Comparison of ENCODE assay signal across 17 cellular contexts in the genomic region with DNA sequence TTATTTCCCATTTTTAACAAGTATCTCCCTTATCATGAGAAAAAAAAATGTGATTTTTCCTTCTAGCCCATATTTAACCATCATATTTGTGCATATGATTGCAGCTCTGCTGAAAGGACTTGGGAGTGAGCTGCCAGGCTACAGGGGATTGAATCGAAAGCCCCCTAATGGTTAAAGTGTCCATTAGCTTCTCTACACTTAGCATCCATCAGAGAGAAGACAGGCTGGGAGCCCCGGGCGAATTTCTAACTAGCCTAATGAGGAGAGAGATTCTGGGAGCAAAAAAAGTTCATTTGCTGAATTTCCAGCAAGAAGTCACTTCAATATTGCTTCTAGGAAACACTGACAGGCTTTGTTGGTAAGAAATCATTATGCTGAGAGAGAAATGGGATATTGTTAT.
"Had no signal": no experiment of that assay in that cellular context is flagged by ENCODE, and none has a peak within 500 bp of the region (broad histone marks: within the 10 kb centered on the region; RNA-seq: fewer than 3 reads in every experiment).

No MANE protein-coding gene starts in this region.

- H3K27ac Mint-ChIP-seq: naive thymus-derived CD4-positive, alpha-beta T cell; nephron progenitor cell had no signal

- H3K4me3 ChIP-seq: colonic mucosa, heart right ventricle, lung, right atrium auricular region, sigmoid colon, skin epidermis had no signal

- ATAC-seq: heart right ventricle; left cardiac atrium; left ventricle myocardium superior; naive thymus-derived CD4-positive, alpha-beta T cell had no signal

- H3K9me3 ChIP-seq: colonic mucosa, heart right ventricle, right atrium auricular region had no signal

- H3K4me1 Mint-ChIP-seq: naive thymus-derived CD4-positive, alpha-beta T cell; nephron progenitor cell had no signal

- H3K9me3 Mint-ChIP-seq: nephron progenitor cell had no signal

- DNase-seq: colonic mucosa; effector CD4-positive, alpha-beta T cell; foreskin melanocyte; heart right ventricle; hypothalamus; kidney; left cardiac atrium; left ventricle myocardium superior; naive thymus-derived CD4-positive, alpha-beta T cell; nephron progenitor cell; posterior cingulate gyrus; sigmoid colon; stimulated activated naive CD4-positive, alpha-beta T cell treated with Interleukin-2 at 50 U/mL for 16 hours; trophoblast cell had no signal

- H3K27me3 Mint-ChIP-seq: naive thymus-derived CD4-positive, alpha-beta T cell had no signal

- H3K27ac ChIP-seq: colonic mucosa, heart right ventricle, right atrium auricular region, sigmoid colon, skin epidermis had no signal

- H3K27me3 ChIP-seq: colonic mucosa, right atrium auricular region, sigmoid colon had no signal

- H3K36me3 Mint-ChIP-seq: naive thymus-derived CD4-positive, alpha-beta T cell had no signal

- H3K4me1 ChIP-seq: colonic mucosa, heart right ventricle, right atrium auricular region, sigmoid colon had no signal

- H3K4me3 Mint-ChIP-seq: naive thymus-derived CD4-positive, alpha-beta T cell; nephron progenitor cell had no signal

- H3K36me3 ChIP-seq: colonic mucosa, heart right ventricle, right atrium auricular region, sigmoid colon had no signal
